1 cellular context compared by ENCODE assay signal in genomic region chr19:38317104-38317612, GRCh38.
TF ChIP-seq lines count a peak whose summit lies in the region.

No MANE protein-coding gene starts in this region.

TF ChIP-seq in GM12878, 131 proteins besides CTCF, POLR2A, EP300 and RAD21:
- TF ChIP-seq CBFB (IDR thresholded peaks at IDR 0.05; ENCODE audit: low read depth) (no peak), PML (IDR thresholded peaks at IDR 0.05; ENCODE audit: low read length) (no peak), TCF7 (IDR thresholded peaks at IDR 0.05; ENCODE audit: borderline replicate concordance) (no peak), CBX5 (IDR thresholded peaks at IDR 0.05; ENCODE audit: low read depth) (no peak), RELA (IDR thresholded peaks at IDR 0.05; ENCODE audit: borderline replicate concordance, partially characterized antibody) (no peak), SIX5 (IDR thresholded peaks at IDR 0.05; ENCODE audit: low read depth, low read length, severe bottlenecking) (no peak), YY1 (IDR thresholded peaks at IDR 0.05; ENCODE audit: low read depth, low read length) (no peak), MEF2A (IDR thresholded peaks at IDR 0.05; ENCODE audit: insufficient read depth, low read depth, low read length) (no peak), ZNF622 (IDR thresholded peaks at IDR 0.05) (no peak), CREM (IDR thresholded peaks at IDR 0.05; ENCODE audit: low read depth) (no peak)
